ENCODE assay signal across 2 cellular contexts in the genomic region with DNA sequence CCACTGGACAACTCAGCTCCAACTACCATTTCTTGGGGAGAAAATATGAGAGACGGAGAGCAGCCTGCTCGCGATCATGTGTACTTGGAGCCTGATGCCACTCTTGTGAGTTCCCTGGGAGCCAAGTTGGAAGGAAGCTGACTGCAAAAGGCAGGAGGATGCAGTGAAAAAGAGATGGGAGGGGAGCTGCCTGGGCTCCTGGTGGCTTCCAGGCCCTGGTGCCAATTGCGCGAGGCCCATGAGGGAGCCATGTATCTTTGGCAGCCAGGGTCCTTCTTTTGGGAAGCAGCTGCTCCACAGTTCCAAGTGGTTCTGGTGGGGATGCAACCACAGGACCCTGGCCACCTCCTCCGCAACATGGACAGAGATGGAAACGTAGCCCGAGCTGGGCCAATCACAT.
TF ChIP-seq lines count a peak whose summit lies in the region.

No MANE protein-coding gene starts in this region.

TF ChIP-seq in SK-N-SH, 30 proteins besides CTCF, POLR2A, EP300 and RAD21 (continued from another document):
- TF ChIP-seq JUND (IDR thresholded peaks at IDR 0.05) = no peak
- TF ChIP-seq, protein P1, sequence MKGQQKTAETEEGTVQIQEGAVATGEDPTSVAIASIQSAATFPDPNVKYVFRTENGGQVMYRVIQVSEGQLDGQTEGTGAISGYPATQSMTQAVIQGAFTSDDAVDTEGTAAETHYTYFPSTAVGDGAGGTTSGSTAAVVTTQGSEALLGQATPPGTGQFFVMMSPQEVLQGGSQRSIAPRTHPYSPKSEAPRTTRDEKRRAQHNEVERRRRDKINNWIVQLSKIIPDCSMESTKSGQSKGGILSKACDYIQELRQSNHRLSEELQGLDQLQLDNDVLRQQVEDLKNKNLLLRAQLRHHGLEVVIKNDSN (IDR thresholded peaks at IDR 0.05; ENCODE audit: borderline replicate concordance, low read depth) = no peak
- TF ChIP-seq FOSL2 (IDR thresholded peaks at IDR 0.05; ENCODE audit: borderline replicate concordance, low read depth) = no peak
- TF ChIP-seq, protein P2, sequence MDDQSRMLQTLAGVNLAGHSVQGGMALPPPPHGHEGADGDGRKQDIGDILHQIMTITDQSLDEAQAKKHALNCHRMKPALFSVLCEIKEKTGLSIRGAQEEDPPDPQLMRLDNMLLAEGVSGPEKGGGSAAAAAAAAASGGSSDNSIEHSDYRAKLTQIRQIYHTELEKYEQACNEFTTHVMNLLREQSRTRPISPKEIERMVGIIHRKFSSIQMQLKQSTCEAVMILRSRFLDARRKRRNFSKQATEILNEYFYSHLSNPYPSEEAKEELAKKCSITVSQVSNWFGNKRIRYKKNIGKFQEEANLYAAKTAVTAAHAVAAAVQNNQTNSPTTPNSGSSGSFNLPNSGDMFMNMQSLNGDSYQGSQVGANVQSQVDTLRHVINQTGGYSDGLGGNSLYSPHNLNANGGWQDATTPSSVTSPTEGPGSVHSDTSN (IDR thresholded peaks at IDR 0.05) = no peak
- TF ChIP-seq SIN3A (IDR thresholded peaks at IDR 0.05; ENCODE audit: borderline replicate concordance, low read depth, low read length) = no peak
- TF ChIP-seq TAF1 (IDR thresholded peaks at IDR 0.05; ENCODE audit: borderline replicate concordance, low read depth, low read length) = no peak
TF ChIP-seq in SK-N-SH: peak in this region for 0.

TF ChIP-seq in SK-N-SH treated with all-trans-retinoic acid at 6 μM for 48 hours, 23 proteins besides CTCF, POLR2A, EP300 and RAD21 (continued from another document):
- TF ChIP-seq, protein P3, sequence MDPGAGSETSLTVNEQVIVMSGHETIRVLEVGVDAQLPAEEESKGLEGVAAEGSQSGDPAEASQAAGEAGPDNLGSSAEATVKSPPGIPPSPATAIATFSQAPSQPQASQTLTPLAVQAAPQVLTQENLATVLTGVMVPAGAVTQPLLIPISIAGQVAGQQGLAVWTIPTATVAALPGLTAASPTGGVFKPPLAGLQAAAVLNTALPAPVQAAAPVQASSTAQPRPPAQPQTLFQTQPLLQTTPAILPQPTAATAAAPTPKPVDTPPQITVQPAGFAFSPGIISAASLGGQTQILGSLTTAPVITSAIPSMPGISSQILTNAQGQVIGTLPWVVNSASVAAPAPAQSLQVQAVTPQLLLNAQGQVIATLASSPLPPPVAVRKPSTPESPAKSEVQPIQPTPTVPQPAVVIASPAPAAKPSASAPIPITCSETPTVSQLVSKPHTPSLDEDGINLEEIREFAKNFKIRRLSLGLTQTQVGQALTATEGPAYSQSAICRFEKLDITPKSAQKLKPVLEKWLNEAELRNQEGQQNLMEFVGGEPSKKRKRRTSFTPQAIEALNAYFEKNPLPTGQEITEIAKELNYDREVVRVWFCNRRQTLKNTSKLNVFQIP (CRISPR knock-in tag; IDR thresholded peaks at IDR 0.05; ENCODE audit: borderline replicate concordance, low read depth) = no peak
- TF ChIP-seq ZNF8 (CRISPR knock-in tag; IDR thresholded peaks at IDR 0.05) (no peak), ARNTL (CRISPR knock-in tag; IDR thresholded peaks at IDR 0.05; ENCODE audit: borderline replicate concordance, low read depth) (no peak), ZFP30 (CRISPR knock-in tag; IDR thresholded peaks at IDR 0.05) (no peak), ZFP3 (CRISPR knock-in tag; IDR thresholded peaks at IDR 0.05) (no peak), ISL1 (CRISPR knock-in tag; IDR thresholded peaks at IDR 0.05) (no peak), PPARA (CRISPR knock-in tag; IDR thresholded peaks at IDR 0.05; ENCODE audit: borderline replicate concordance) (no peak)
